Comparison of ENCODE assay signal across 13 cellular contexts in the genomic region with DNA sequence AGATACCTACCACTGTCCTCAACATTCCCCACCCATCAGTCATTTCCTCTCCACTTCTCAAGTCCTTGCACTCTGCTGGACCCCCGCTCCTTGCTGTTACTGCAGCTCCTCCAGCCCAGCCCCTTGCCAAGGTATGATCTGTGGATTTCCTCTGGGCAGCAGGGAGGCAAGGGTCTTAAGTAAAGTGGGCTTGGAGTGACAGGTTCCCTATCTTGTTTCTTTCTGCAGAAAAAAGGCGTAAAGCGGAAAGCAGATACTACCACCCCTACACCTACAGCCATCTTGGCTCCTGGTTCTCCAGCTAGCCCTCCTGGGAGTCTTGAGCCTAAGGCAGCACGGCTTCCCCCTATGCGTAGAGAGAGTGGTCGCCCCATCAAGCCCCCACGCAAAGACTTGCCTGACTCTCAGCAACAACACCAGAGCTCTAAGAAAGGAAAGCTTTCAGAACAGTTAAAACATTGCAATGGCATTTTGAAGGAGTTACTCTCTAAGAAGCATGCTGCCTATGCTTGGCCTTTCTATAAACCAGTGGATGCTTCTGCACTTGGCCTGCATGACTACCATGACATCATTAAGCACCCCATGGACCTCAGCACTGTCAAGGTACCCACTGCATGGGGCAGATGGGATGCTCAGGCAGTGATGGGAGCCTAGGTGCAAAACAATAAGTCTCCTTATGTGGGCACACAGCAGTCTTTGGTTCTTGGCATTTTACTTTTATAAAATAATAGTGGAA. TPM values are rescaled to one million over a fixed set of nuclear protein-coding genes. Genes with fewer than 3 reads are reported as not detected.
DNase-seq lines count a peak whose midpoint lies in the region; ATAC-seq and TF ChIP-seq lines count a peak whose summit lies in the region.
"Had no signal": no experiment of that assay in that cellular context is flagged by ENCODE, and none has a peak within 500 bp of the region (broad histone marks: within the 10 kb centered on the region; RNA-seq: fewer than 3 reads in every experiment).

No MANE protein-coding gene starts in this region.

- peak overlapping the region; percentile 92 for H3K4me3 Mint-ChIP-seq in activated T-cell treated with anti-CD3 and anti-CD28 coated beads, Interleukin-2, amount 50 U/mL, for 24 hours

- H3K4me1 Mint-ChIP-seq in activated T-cell treated with anti-CD3 and anti-CD28 coated beads, Interleukin-2, amount 50 U/mL, for 24 hours (ENCODE audit: low read depth): peaks cover 58% of the 10 kb centered on the region

- H3K36me3 ChIP-seq in smooth muscle cell (ENCODE audit: low read depth): peaks cover 50% of the 10 kb centered on the region
- H3K36me3 ChIP-seq: uterus had no signal

- no peak overlapping the region for H2AFZ ChIP-seq in smooth muscle cell (ENCODE audit: low read depth)

- H3K4me2 ChIP-seq in smooth muscle cell: peak overlapping the region; percentile 99

- 95% methylated on average over 7 of the region's 7 CpGs for WGBS in smooth muscle cell (ENCODE audit: low lambda C conversion rate)

- H3K4me3 ChIP-seq in fibroblast of pulmonary artery (replicated peaks; ENCODE audit: low read depth, low read length) (peak overlapping the region; percentile 100), smooth muscle cell (no peak overlapping the region)
- H3K4me3 ChIP-seq: uterus had no signal

- peaks cover 13% of the 10 kb centered on the region for H3K4me1 ChIP-seq in smooth muscle cell (ENCODE audit: low read depth)

- no peak for DNase-seq in activated T-cell treated with anti-CD3 and anti-CD28 coated beads, Interleukin-2, amount 50 U/mL, for 24 hours
- no peak for DNase-seq in activated T-cell treated with anti-CD3 and anti-CD28 coated beads, Interleukin-2, amount 50 U/mL, for 1 hour
- DNase-seq in fibroblast of pulmonary artery (ENCODE audit: low read depth) (no peak), smooth muscle cell (lab: John Stamatoyannopoulos, UW; ENCODE audit: unreplicated experiment) (no peak), OCI-M2 (lab: John Stamatoyannopoulos, UW; ENCODE audit: unreplicated experiment) (no peak), NCI-H526 treated with DMSO at 0.1 percent for 48 hours (lab: John Stamatoyannopoulos, UW) (no peak)
- DNase-seq: NCI-H1105 treated with DMSO at 0.1 percent for 48 hours, uterus had no signal

- no peak overlapping the region for H3K9ac ChIP-seq in smooth muscle cell (ENCODE audit: low read depth)

- no peaks in the 10 kb centered on the region for H3K27me3 Mint-ChIP-seq in activated T-cell treated with anti-CD3 and anti-CD28 coated beads, Interleukin-2, amount 50 U/mL, for 24 hours

- no peak for TF ChIP-seq CTCF in VCaP (conservative IDR thresholded peaks at IDR 0.05)
- TF ChIP-seq CTCF in fibroblast of pulmonary artery (IDR thresholded peaks at IDR 0.05; ENCODE audit: low read length, missing control alignments): no peak
- no peak for TF ChIP-seq CTCF in smooth muscle cell (IDR thresholded peaks at IDR 0.05; ENCODE audit: borderline replicate concordance, insufficient read depth, poor library complexity, severe bottlenecking)

- H3K79me2 ChIP-seq in smooth muscle cell (ENCODE audit: low read depth): peaks cover 80% of the 10 kb centered on the region

- peaks cover 72% of the 10 kb centered on the region for H3F3A ChIP-seq in smooth muscle cell (ENCODE audit: low read depth)

- no peaks in the 10 kb centered on the region for H3K27me3 ChIP-seq in smooth muscle cell (ENCODE audit: low read depth)
- H3K27me3 ChIP-seq: uterus had no signal

- H4K20me1 ChIP-seq in smooth muscle cell (ENCODE audit: low read depth): peaks cover 94% of the 10 kb centered on the region

- H3K9me3 Mint-ChIP-seq in activated T-cell treated with anti-CD3 and anti-CD28 coated beads, Interleukin-2, amount 50 U/mL, for 24 hours: no peaks in the 10 kb centered on the region

- peaks cover 100% of the 10 kb centered on the region for H3K36me3 Mint-ChIP-seq in activated T-cell treated with anti-CD3 and anti-CD28 coated beads, Interleukin-2, amount 50 U/mL, for 24 hours (ENCODE audit: low read depth)

- peak overlapping the region; percentile 100 for H3K27ac Mint-ChIP-seq in activated T-cell treated with anti-CD3 and anti-CD28 coated beads, Interleukin-2, amount 50 U/mL, for 24 hours

- ATAC-seq in GM19452 (IDR thresholded peaks at IDR 0.05; ENCODE audit: unreplicated experiment): no peak

- H3K27ac ChIP-seq in VCaP: peak overlapping the region; percentile 30; the same call in 1 of the 2 replicates
- H3K27ac ChIP-seq in smooth muscle cell (ENCODE audit: low read depth): peak overlapping the region; percentile 3

- no peaks in the 10 kb centered on the region for H3K9me3 ChIP-seq in smooth muscle cell (replicated peaks; ENCODE audit: low read depth)
- H3K9me3 ChIP-seq: uterus had no signal

RNA-seq across cellular contexts. Expression of gene BRD2, which starts 8.1 kb away (rescaled TPM):
- 205 and 244 TPM in 2 replicates for total RNA-seq in smooth muscle cell
- polyA plus RNA-seq in smooth muscle cell: 162 and 197 TPM in 2 replicates

RNA-seq across cellular contexts. Expression of gene HLA-DMA, which starts 23.6 kb away (rescaled TPM):
- total RNA-seq in smooth muscle cell: 0.90 and 3.1 TPM in 2 replicates
- polyA plus RNA-seq in smooth muscle cell: 4.0 and 4.8 TPM in 2 replicates

RNA-seq across cellular contexts. Expression of gene HLA-DOA, which starts 32.9 kb away (rescaled TPM):
- 0.09 TPM in 1 of 2 replicates, not detected in the other for total RNA-seq in smooth muscle cell
- polyA plus RNA-seq in smooth muscle cell: 0.26 TPM in 1 of 2 replicates, not detected in the other
- total RNA-seq: bronchial epithelial cell, glomerular endothelial cell, myocyte had no signal

RNA-seq across cellular contexts. Expression of gene HLA-DMB, which starts 35.7 kb away (rescaled TPM):
- not detected in 2 replicates for total RNA-seq in smooth muscle cell
- not detected in 2 replicates for polyA plus RNA-seq in smooth muscle cell
- total RNA-seq: myocyte had no signal
